In genomic region chr15:100120111-100120510, GRCh38 we compare ENCODE assay signal across 1 cellular context.
TF ChIP-seq lines count a peak whose summit lies in the region.

No MANE protein-coding gene starts in this region.

TF ChIP-seq in IMR-90, 13 proteins besides CTCF, POLR2A, EP300 and RAD21 (continued from another document):
- TF ChIP-seq, protein P1, sequence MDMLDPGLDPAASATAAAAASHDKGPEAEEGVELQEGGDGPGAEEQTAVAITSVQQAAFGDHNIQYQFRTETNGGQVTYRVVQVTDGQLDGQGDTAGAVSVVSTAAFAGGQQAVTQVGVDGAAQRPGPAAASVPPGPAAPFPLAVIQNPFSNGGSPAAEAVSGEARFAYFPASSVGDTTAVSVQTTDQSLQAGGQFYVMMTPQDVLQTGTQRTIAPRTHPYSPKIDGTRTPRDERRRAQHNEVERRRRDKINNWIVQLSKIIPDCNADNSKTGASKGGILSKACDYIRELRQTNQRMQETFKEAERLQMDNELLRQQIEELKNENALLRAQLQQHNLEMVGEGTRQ (IDR thresholded peaks at IDR 0.05; ENCODE audit: low read depth, low read length): no peak
- TF ChIP-seq MAFK (IDR thresholded peaks at IDR 0.05; ENCODE audit: low read depth, low read length) (no peak), BHLHE40 (IDR thresholded peaks at IDR 0.05; ENCODE audit: low read depth, low read length) (no peak)
